Comparison of ENCODE assay signal across 35 cellular contexts in genomic region chr7:109351493-109351892, GRCh38.
"Had no signal": no experiment of that assay in that cellular context is flagged by ENCODE, and none has a peak within 500 bp of the region (broad histone marks: within the 10 kb centered on the region; RNA-seq: fewer than 3 reads in every experiment).

No MANE protein-coding gene starts in this region.

- DNase-seq: Karpas-422, Kasumi-1, MG63, MM.1S, MV-4-11, NCI-H1048, NCI-H1092, NCI-H1092 treated with DMSO at 0.1 percent for 48 hours, NCI-H1105, NCI-H1105 treated with DMSO at 0.1 percent for 48 hours, NCI-H1417, NCI-H1417 treated with DMSO at 0.1 percent for 48 hours, NCI-H1436, NCI-H1436 treated with DMSO at 0.1 percent for 48 hours, NCI-H146, NCI-H1694, NCI-H1694 treated with DMSO at 0.1 percent for 48 hours, NCI-H187, NCI-H187 treated with DMSO at 0.1 percent for 48 hours, NCI-H1930, NCI-H2029, NCI-H2029 treated with DMSO at 0.1 percent for 48 hours, NCI-H2081, NCI-H2081 treated with DMSO at 0.1 percent for 48 hours, NCI-H2107, NCI-H2171, NCI-H2171 treated with DMSO at 0.1 percent for 48 hours, NCI-H2227 treated with DMSO at 0.1 percent for 48 hours, NCI-H226, NCI-H345, NCI-H446, NCI-H446 treated with DMSO at 0.1 percent for 48 hours, NCI-H510A, NCI-H510A treated with DMSO at 0.1 percent for 48 hours had no signal

- H3K4me2 ChIP-seq: KMS-11 had no signal

- H3K27me3 ChIP-seq: MG63 had no signal

- H3K36me3 ChIP-seq: MG63 had no signal

- H3K9ac ChIP-seq: KMS-11 had no signal

- H3K9me3 ChIP-seq: MG63 had no signal

- H3K4me3 ChIP-seq: MG63 had no signal

- H3K27ac ChIP-seq: KMS-11 had no signal
